12 cellular contexts compared by ENCODE assay signal in the genomic region with DNA sequence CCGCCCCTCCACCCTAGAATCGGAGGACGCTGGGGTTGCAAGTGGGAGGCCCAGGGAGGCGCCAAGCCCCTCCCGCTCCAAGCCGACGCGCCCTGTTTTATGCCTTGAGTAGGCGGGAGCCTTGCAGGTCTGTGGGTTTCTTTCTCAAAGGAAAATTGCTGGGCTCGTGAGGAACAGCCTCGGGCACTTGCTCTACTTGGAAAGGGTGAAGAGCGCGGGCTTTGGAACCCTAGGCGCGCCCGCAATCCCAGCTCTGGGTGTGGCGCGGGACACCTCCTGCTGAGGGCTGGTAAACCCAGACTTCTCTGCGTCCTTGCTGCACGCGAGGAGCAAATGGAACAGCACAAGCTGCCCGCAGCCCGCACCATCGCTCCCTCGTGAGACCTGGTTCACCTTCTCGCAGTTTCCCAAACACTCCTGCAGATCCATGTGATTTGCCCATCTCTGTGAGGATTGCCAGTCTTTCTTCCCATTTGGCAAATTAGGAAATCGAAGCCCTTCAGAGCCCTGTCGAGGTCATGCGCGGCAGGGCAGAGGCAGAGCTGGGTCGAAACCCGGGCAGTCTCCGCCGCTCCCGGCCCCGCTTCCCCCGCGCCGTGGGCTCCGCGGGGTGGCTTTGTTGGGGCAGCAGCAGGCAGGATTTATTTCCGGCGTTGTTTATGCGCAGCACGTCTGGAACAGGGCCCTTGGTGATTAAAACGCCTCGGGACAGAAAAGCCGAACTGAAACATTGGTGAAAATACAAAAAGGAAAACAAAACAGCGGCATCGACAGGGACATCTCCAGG.
DNase-seq lines count a peak whose midpoint lies in the region; ATAC-seq and TF ChIP-seq lines count a peak whose summit lies in the region.
"Had no signal": no experiment of that assay in that cellular context is flagged by ENCODE, and none has a peak within 500 bp of the region (broad histone marks: within the 10 kb centered on the region; RNA-seq: fewer than 3 reads in every experiment).

No MANE protein-coding gene starts in this region.

- BruUV-seq in MCF 10A (replicated peaks; lab: Mats Ljungman, UMichigan), result no TSS peak

- H3K4me1 ChIP-seq in BE2C, result no peaks in the 10 kb centered on the region

- H3K36me3 Mint-ChIP-seq in MCF 10A (ENCODE audit: insufficient read depth, unreplicated experiment), result no peaks in the 10 kb centered on the region
- H3K36me3 Mint-ChIP-seq: activated naive CD8-positive, alpha-beta T cell treated with anti-CD3 and anti-CD28 coated beads, Interleukin-2, amount 10 ng/mL, durations not matched to agents 7 days and 5 days had no signal

- peak overlapping the region; percentile 59 for H3K27ac Mint-ChIP-seq in MCF 10A (ENCODE audit: low read depth, unreplicated experiment)
- H3K27ac Mint-ChIP-seq: activated naive CD8-positive, alpha-beta T cell treated with anti-CD3 and anti-CD28 coated beads, Interleukin-2, amount 10 ng/mL, durations not matched to agents 7 days and 5 days had no signal

- ATAC-seq in SK-N-SH treated with all-trans-retinoic acid at 6 μM for 48 hours, result no peak
- ATAC-seq in HG03342 (IDR thresholded peaks at IDR 0.05; ENCODE audit: unreplicated experiment), result no peak

- intact Hi-C loops in MCF 10A (cut with micrococcal nuclease), result no loop called here

- no peak for DNase-seq in BE2C
- DNase-seq in LoVo (ENCODE audit: low spot score), result peak; percentile 38
- DNase-seq in MCF 10A (ENCODE audit: unreplicated experiment), result peak; percentile 77
- DNase-seq in iPS-NIHi11 (ENCODE audit: low spot score), result peak; percentile 31
- DNase-seq in GF-D8 (lab: John Stamatoyannopoulos, UW), result no peak
- DNase-seq in midbrain (lab: John Stamatoyannopoulos, UW), result no peak
- DNase-seq: activated naive CD8-positive, alpha-beta T cell treated with anti-CD3 and anti-CD28 coated beads, Interleukin-2, amount 10 ng/mL, durations not matched to agents 7 days and 5 days; NCI-H187 treated with DMSO at 0.1 percent for 48 hours; stimulated activated CD8-positive, alpha-beta memory T cell treated with anti-CD3 and anti-CD28 coated beads, Interleukin-4, amount 100 ng/mL, for 48 hours had no signal

- peaks cover 18% of the 10 kb centered on the region for H3K4me1 Mint-ChIP-seq in MCF 10A (ENCODE audit: insufficient read depth, unreplicated experiment)
- H3K4me1 Mint-ChIP-seq: activated naive CD8-positive, alpha-beta T cell treated with anti-CD3 and anti-CD28 coated beads, Interleukin-2, amount 10 ng/mL, durations not matched to agents 7 days and 5 days had no signal

- H3K4me3 ChIP-seq in BE2C (ENCODE audit: low read depth, low read length), result peak overlapping the region; percentile 10; the same call in 1 of the 2 replicates

- no peaks in the 10 kb centered on the region for H3K27me3 ChIP-seq in BE2C

- H3K27me3 Mint-ChIP-seq in MCF 10A (ENCODE audit: insufficient read depth, unreplicated experiment), result no peaks in the 10 kb centered on the region

- no peaks in the 10 kb centered on the region for H3K36me3 ChIP-seq in BE2C
- H3K36me3 ChIP-seq: tibial nerve had no signal

- no peaks in the 10 kb centered on the region for H3K9me3 Mint-ChIP-seq in MCF 10A (ENCODE audit: unreplicated experiment)

- CTCF ChIA-PET in MCF 10A (lab: Yijun Ruan, JAX), result interaction anchor here (0.6 to 0.9 kb wide), 5 partner anchors 9 to 971 kb away, joined by 3 to 6 read pairs (median 3); no protein-coding TSS in a partner anchor

- TF ChIP-seq CTCF in BE2C (IDR thresholded peaks at IDR 0.05; ENCODE audit: low read depth, low read length), result no peak
- no peak for TF ChIP-seq CTCF in MCF 10A (IDR thresholded peaks at IDR 0.05; ENCODE audit: unreplicated experiment)

- H3K4me3 Mint-ChIP-seq in MCF 10A (ENCODE audit: unreplicated experiment), result peak overlapping the region; percentile 65
- H3K4me3 Mint-ChIP-seq: activated naive CD8-positive, alpha-beta T cell treated with anti-CD3 and anti-CD28 coated beads, Interleukin-2, amount 10 ng/mL, durations not matched to agents 7 days and 5 days had no signal

- POLR2A ChIA-PET in MCF 10A (lab: Yijun Ruan, JAX), result interaction anchor here (0.6 to 1.6 kb wide), 10 partner anchors 10 to 619 kb away, joined by 3 to 6 read pairs (median 3); no protein-coding TSS in a partner anchor

- no peaks in the 10 kb centered on the region for H3K9me3 ChIP-seq in BE2C

TF ChIP-seq in SK-N-SH treated with all-trans-retinoic acid at 6 μM for 48 hours, 23 proteins besides CTCF, POLR2A, EP300 and RAD21 (continues in another document):
- no peak for TF ChIP-seq ZFP30 (CRISPR knock-in tag; IDR thresholded peaks at IDR 0.05)
- no peak for TF ChIP-seq ZNF8 (CRISPR knock-in tag; IDR thresholded peaks at IDR 0.05)
- TF ChIP-seq GLIS3 (CRISPR knock-in tag; IDR thresholded peaks at IDR 0.05), result no peak
- TF ChIP-seq BACH2 (CRISPR knock-in tag; IDR thresholded peaks at IDR 0.05; ENCODE audit: borderline replicate concordance), result no peak
- TF ChIP-seq, protein P1, sequence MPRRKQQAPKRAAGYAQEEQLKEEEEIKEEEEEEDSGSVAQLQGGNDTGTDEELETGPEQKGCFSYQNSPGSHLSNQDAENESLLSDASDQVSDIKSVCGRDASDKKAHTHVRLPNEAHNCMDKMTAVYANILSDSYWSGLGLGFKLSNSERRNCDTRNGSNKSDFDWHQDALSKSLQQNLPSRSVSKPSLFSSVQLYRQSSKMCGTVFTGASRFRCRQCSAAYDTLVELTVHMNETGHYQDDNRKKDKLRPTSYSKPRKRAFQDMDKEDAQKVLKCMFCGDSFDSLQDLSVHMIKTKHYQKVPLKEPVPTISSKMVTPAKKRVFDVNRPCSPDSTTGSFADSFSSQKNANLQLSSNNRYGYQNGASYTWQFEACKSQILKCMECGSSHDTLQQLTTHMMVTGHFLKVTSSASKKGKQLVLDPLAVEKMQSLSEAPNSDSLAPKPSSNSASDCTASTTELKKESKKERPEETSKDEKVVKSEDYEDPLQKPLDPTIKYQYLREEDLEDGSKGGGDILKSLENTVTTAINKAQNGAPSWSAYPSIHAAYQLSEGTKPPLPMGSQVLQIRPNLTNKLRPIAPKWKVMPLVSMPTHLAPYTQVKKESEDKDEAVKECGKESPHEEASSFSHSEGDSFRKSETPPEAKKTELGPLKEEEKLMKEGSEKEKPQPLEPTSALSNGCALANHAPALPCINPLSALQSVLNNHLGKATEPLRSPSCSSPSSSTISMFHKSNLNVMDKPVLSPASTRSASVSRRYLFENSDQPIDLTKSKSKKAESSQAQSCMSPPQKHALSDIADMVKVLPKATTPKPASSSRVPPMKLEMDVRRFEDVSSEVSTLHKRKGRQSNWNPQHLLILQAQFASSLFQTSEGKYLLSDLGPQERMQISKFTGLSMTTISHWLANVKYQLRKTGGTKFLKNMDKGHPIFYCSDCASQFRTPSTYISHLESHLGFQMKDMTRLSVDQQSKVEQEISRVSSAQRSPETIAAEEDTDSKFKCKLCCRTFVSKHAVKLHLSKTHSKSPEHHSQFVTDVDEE (CRISPR knock-in tag; IDR thresholded peaks at IDR 0.05), result no peak
- TF ChIP-seq SNAI2 (CRISPR knock-in tag; IDR thresholded peaks at IDR 0.05), result no peak
- TF ChIP-seq, protein P2, sequence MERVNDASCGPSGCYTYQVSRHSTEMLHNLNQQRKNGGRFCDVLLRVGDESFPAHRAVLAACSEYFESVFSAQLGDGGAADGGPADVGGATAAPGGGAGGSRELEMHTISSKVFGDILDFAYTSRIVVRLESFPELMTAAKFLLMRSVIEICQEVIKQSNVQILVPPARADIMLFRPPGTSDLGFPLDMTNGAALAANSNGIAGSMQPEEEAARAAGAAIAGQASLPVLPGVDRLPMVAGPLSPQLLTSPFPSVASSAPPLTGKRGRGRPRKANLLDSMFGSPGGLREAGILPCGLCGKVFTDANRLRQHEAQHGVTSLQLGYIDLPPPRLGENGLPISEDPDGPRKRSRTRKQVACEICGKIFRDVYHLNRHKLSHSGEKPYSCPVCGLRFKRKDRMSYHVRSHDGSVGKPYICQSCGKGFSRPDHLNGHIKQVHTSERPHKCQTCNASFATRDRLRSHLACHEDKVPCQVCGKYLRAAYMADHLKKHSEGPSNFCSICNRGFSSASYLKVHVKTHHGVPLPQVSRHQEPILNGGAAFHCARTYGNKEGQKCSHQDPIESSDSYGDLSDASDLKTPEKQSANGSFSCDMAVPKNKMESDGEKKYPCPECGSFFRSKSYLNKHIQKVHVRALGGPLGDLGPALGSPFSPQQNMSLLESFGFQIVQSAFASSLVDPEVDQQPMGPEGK (CRISPR knock-in tag; IDR thresholded peaks at IDR 0.05; ENCODE audit: borderline replicate concordance), result no peak
- no peak for TF ChIP-seq CSDC2 (CRISPR knock-in tag; IDR thresholded peaks at IDR 0.05)
- TF ChIP-seq RARB (CRISPR knock-in tag; IDR thresholded peaks at IDR 0.05), result no peak
- no peak for TF ChIP-seq PPARA (CRISPR knock-in tag; IDR thresholded peaks at IDR 0.05; ENCODE audit: borderline replicate concordance)
- TF ChIP-seq OSR1 (CRISPR knock-in tag; IDR thresholded peaks at IDR 0.05), result no peak
- TF ChIP-seq ISL1 (CRISPR knock-in tag; IDR thresholded peaks at IDR 0.05), result no peak
- TF ChIP-seq, protein P3, sequence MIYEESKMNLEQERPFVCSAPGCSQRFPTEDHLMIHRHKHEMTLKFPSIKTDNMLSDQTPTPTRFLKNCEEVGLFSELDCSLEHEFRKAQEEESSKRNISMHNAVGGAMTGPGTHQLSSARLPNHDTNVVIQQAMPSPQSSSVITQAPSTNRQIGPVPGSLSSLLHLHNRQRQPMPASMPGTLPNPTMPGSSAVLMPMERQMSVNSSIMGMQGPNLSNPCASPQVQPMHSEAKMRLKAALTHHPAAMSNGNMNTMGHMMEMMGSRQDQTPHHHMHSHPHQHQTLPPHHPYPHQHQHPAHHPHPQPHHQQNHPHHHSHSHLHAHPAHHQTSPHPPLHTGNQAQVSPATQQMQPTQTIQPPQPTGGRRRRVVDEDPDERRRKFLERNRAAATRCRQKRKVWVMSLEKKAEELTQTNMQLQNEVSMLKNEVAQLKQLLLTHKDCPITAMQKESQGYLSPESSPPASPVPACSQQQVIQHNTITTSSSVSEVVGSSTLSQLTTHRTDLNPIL (CRISPR knock-in tag; IDR thresholded peaks at IDR 0.05; ENCODE audit: low read depth), result no peak
- TF ChIP-seq ESRRG (CRISPR knock-in tag; IDR thresholded peaks at IDR 0.05), result no peak
- TF ChIP-seq ZC3H10 (CRISPR knock-in tag; IDR thresholded peaks at IDR 0.05), result no peak
- TF ChIP-seq, protein P4, sequence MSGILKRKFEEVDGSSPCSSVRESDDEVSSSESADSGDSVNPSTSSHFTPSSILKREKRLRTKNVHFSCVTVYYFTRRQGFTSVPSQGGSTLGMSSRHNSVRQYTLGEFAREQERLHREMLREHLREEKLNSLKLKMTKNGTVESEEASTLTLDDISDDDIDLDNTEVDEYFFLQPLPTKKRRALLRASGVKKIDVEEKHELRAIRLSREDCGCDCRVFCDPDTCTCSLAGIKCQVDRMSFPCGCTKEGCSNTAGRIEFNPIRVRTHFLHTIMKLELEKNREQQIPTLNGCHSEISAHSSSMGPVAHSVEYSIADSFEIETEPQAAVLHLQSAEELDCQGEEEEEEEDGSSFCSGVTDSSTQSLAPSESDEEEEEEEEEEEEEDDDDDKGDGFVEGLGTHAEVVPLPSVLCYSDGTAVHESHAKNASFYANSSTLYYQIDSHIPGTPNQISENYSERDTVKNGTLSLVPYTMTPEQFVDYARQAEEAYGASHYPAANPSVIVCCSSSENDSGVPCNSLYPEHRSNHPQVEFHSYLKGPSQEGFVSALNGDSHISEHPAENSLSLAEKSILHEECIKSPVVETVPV (CRISPR knock-in tag; IDR thresholded peaks at IDR 0.05), result no peak

Comparison
In these comparisons a context has a peak if more than half of its experiments do, and no peak if none do; other contexts are left out.
1. DNase-seq: peak in LoVo (single experiment), MCF 10A (single experiment) and iPS-NIHi11 (single experiment); none in BE2C (single experiment), GF-D8 (single experiment) and midbrain (single experiment).